Comparison of ENCODE assay signal across 26 cellular contexts in genomic region chr6:46454691-46455090, GRCh38. TPM values are rescaled to one million over a fixed set of nuclear protein-coding genes. Genes with fewer than 3 reads are reported as not detected.
"Had no signal": no experiment of that assay in that cellular context is flagged by ENCODE, and none has a peak within 500 bp of the region (broad histone marks: within the 10 kb centered on the region; RNA-seq: fewer than 3 reads in every experiment).

No MANE protein-coding gene starts in this region.

- DNase-seq: activated CD4-positive, alpha-beta memory T cell treated with anti-CD3 and anti-CD28 coated beads for 36 hours; activated CD4-positive, alpha-beta T cell treated with anti-CD3 and anti-CD28 coated beads, Interleukin-2, amount 10 ng/mL, durations not matched to agents 7 days and 5 days; activated CD4-positive, CD25-positive, alpha-beta regulatory T cell; activated CD8-positive, alpha-beta memory T cell treated with anti-CD3 and anti-CD28 coated beads for 24 hours; activated effector memory CD4-positive, alpha-beta T cell treated with anti-CD3 and anti-CD28 coated beads, Interleukin-2, amount 50 U/mL, for 16 hours; activated naive CD4-positive, alpha-beta T cell treated with Interleukin-2 at 50 U/mL for 16 hours; activated naive CD8-positive, alpha-beta T cell treated with anti-CD3 and anti-CD28 coated beads, Interleukin-2, amount 50 U/mL, for 24 hours; activated T-cell treated with anti-CD3 and anti-CD28 coated beads, Interleukin-2, amount 50 U/mL, for 4 hours; amniotic stem cell; Karpas-422; MM.1S; NCI-H1105 treated with DMSO at 0.1 percent for 48 hours; NCI-H146; NCI-H1930; NCI-H2171; NCI-H2227 treated with DMSO at 0.1 percent for 48 hours; NCI-H526 treated with DMSO at 0.1 percent for 48 hours; Peyer's patch; SIG-M5; T-cell; T-helper 2 cell; T1000 had no signal

- H3K27me3 ChIP-seq: Peyer's patch had no signal

- ATAC-seq: activated naive CD4-positive, alpha-beta T cell treated with anti-CD3 and anti-CD28 coated beads, Interleukin-2, amount 50 U/mL, for 72 hours; activated naive CD8-positive, alpha-beta T cell treated with anti-CD3 and anti-CD28 coated beads, Interleukin-2, amount 50 U/mL, for 24 hours; activated T-cell treated with anti-CD3 and anti-CD28 coated beads, Interleukin-2, amount 50 U/mL, for 4 hours; K562; T-cell had no signal

- H3K36me3 ChIP-seq: Peyer's patch had no signal

- H3K4me1 ChIP-seq: Peyer's patch had no signal

- H3K9me3 ChIP-seq: Peyer's patch had no signal

- H3K27ac ChIP-seq: Peyer's patch, SK-N-MC had no signal

- H3K4me3 ChIP-seq: K562, Peyer's patch, SK-N-MC had no signal

RNA-seq across cellular contexts. Expression of gene RCAN2, which starts 36.6 kb away (rescaled TPM):
- total RNA-seq: NCI-H460 had no signal
- polyA plus RNA-seq: K562 had no signal
